Comparison of ENCODE assay signal across 1 cellular context in the genomic region with DNA sequence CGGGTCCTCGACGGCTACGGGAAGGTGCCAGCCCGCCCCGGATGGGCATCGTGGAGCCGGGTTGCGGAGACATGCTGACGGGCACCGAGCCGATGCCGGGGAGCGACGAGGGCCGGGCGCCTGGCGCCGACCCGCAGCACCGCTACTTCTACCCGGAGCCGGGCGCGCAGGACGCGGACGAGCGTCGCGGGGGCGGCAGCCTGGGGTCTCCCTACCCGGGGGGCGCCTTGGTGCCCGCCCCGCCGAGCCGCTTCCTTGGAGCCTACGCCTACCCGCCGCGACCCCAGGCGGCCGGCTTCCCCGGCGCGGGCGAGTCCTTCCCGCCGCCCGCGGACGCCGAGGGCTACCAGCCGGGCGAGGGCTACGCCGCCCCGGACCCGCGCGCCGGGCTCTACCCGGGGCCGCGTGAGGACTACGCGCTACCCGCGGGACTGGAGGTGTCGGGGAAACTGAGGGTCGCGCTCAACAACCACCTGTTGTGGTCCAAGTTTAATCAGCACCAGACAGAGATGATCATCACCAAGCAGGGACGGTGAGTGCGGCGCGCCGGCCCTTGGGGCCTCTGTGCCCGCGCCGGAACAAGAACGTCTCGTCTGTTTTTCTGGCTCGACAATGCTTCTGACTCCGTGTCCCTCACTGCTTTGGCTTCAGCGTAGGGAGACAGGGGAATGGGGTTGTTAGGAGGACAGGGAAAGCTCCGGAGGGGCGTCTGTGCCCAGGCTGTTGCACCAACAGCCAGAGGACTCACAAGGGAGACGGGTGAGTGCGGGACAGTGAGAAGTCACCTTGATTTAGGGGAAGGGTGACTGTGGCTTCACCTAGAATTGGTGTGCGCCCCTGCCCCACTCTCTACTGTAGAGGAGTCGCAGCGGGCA.
TF ChIP-seq lines count a peak whose summit lies in the region.

No MANE protein-coding gene starts in this region.

TF ChIP-seq in IMR-90, 13 proteins besides CTCF, POLR2A, EP300 and RAD21 (continued from another document):
- TF ChIP-seq USF2 (IDR thresholded peaks at IDR 0.05; ENCODE audit: low read depth, low read length), result no peak
- no peak for TF ChIP-seq RCOR1 (IDR thresholded peaks at IDR 0.05; ENCODE audit: insufficient replicate concordance, low read length)
- TF ChIP-seq, protein P1, sequence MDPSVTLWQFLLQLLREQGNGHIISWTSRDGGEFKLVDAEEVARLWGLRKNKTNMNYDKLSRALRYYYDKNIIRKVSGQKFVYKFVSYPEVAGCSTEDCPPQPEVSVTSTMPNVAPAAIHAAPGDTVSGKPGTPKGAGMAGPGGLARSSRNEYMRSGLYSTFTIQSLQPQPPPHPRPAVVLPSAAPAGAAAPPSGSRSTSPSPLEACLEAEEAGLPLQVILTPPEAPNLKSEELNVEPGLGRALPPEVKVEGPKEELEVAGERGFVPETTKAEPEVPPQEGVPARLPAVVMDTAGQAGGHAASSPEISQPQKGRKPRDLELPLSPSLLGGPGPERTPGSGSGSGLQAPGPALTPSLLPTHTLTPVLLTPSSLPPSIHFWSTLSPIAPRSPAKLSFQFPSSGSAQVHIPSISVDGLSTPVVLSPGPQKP (IDR thresholded peaks at IDR 0.05; ENCODE audit: borderline replicate concordance, low read depth, low read length), result no peak
- no peak for TF ChIP-seq SMC3 (IDR thresholded peaks at IDR 0.05; ENCODE audit: low read depth, low read length)
- no peak for TF ChIP-seq RFX5 (IDR thresholded peaks at IDR 0.05; ENCODE audit: low read depth, low read length)
- TF ChIP-seq CHD1 (IDR thresholded peaks at IDR 0.05; ENCODE audit: low read depth, low read length), result no peak
- TF ChIP-seq BHLHE40 (IDR thresholded peaks at IDR 0.05; ENCODE audit: low read depth, low read length), result no peak
- TF ChIP-seq FOS (IDR thresholded peaks at IDR 0.05; ENCODE audit: low read depth, low read length), result no peak
